In the genomic region with DNA sequence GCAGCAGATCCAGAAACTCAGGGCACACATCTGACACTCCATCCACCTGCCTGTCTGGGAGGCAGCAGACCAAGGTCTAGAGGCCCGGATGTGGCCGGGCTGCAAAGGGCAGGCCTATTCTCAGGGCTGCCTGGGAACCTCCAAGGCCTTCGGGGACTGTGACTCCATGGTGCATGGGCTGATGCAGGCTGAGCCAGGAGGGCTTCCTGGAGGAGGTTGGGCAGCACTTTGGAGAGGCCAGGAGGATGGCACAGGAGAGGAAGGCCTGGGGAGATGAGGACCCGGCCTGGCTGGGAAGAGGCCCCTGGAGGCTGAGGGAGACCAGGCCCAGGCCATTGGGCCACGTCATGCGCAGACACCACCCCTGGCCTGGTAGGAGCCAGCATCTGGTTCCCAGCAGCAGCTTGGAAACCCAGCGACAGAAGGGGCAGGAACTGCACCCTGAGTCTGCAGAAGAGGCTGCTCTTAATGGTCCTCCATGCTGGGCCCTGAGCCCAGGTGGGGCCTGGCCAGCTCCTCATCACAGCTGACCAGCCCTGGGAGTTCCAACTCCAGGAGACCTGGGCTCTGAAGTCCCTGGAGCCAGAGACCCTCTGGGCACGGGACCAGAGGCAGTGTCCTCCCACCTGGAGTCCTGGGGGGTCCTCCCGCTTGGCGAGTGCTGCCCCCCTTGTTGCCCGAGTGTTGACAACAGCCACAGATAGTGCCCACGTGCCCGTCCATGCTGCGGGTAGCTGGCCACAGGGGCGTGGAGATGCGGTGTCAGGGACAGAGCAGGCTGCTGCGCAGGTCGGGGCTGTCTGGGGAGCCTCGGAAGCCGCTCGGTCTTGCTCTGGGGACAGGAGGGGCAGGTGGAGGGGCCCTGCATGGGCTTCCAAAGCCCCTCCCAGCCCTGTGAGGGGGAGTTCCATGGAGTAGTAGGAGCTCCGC, we compare ENCODE assay signal across 1 cellular context.
TF ChIP-seq lines count a peak whose summit lies in the region.

No MANE protein-coding gene starts in this region.

TF ChIP-seq in SK-N-SH, 30 proteins besides CTCF, POLR2A, EP300 and RAD21 (continued from another document):
- TF ChIP-seq NRF1 (IDR thresholded peaks at IDR 0.05; ENCODE audit: low read depth, low read length) (no peak), MXI1 (IDR thresholded peaks at IDR 0.05; ENCODE audit: low read depth, low read length) (no peak), ELF1 (IDR thresholded peaks at IDR 0.05) (no peak), RFX5 (IDR thresholded peaks at IDR 0.05; ENCODE audit: low read length) (no peak), SMC3 (IDR thresholded peaks at IDR 0.05; ENCODE audit: low read depth, low read length) (no peak), FOSL2 (IDR thresholded peaks at IDR 0.05; ENCODE audit: borderline replicate concordance, low read depth) (no peak), RXRA (IDR thresholded peaks at IDR 0.05; ENCODE audit: borderline replicate concordance, low read depth) (no peak)
- TF ChIP-seq, protein P1, sequence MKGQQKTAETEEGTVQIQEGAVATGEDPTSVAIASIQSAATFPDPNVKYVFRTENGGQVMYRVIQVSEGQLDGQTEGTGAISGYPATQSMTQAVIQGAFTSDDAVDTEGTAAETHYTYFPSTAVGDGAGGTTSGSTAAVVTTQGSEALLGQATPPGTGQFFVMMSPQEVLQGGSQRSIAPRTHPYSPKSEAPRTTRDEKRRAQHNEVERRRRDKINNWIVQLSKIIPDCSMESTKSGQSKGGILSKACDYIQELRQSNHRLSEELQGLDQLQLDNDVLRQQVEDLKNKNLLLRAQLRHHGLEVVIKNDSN (IDR thresholded peaks at IDR 0.05; ENCODE audit: borderline replicate concordance, low read depth), result no peak
